8 cellular contexts compared by ENCODE assay signal in the genomic region with DNA sequence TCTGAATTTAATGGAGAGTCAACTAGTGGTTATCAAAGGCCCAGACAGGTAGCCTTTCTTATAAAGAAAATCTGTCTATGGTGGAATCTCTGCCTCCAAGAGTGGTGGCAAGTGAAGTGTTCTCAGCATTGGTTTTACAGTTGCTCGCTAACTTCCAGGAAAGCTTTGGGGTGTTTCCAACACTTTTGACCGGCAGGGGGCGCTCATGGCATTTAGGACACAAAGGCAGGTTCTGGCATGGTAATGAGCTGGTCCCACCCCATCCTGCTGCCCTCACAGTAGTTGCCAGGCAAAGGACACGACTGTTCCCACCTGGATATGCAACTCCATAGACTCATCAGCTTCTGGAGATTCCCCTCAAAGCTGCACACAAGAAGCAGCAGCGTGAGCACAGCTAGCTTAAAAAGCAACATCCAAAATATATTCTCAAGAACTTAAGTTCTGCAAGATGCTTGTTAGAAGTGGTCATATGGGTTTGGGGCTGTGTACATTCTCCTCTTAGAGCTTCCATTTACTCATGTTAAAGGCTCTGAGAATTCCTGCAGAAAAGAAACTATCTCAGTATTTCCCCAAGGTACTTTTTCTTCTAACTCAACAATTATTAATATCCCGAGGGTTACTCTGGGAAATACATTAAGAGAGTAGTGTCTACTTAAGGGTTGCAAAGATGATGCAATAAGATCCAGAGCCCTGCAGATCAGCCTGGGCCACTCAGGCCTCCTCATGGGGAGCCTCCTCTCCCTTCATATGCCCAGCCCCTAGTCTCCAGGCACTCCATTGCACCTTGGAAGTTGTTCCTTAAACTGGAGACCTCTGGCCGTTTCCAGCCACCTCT. TPM values are rescaled to one million over a fixed set of nuclear protein-coding genes. Genes with fewer than 3 reads are reported as not detected.
DNase-seq lines count a peak whose midpoint lies in the region; ATAC-seq, FAIRE-seq and TF ChIP-seq lines count a peak whose summit lies in the region.

No MANE protein-coding gene starts in this region.

- no peak overlapping the region for H3K4me2 ChIP-seq in HCT116 (ENCODE audit: low read length)

- no peak for TF ChIP-seq POLR2A in HCT116 (IDR thresholded peaks at IDR 0.05; ENCODE audit: borderline replicate concordance, extremely low read depth, insufficient read depth, insufficient read length)

- peak; percentile 95 for TF ChIP-seq CTCF in BE2C (IDR thresholded peaks at IDR 0.05; ENCODE audit: low read depth, low read length)
- TF ChIP-seq CTCF in HCT116 (IDR thresholded peaks at IDR 0.05 in 2 of 3, conservative IDR thresholded peaks at IDR 0.05 in 1 of 3; ENCODE audit: borderline replicate concordance in 1 of 3, insufficient read depth in 1 of 3, low read depth in 2 of 3, low read length in 2 of 3) = peak; percentile 78 to 92 (median 89)
- peak; percentile 86 for TF ChIP-seq CTCF in kidney (IDR thresholded peaks at IDR 0.05; ENCODE audit: borderline replicate concordance, extremely low read depth, insufficient read depth)

- H3K9me2 ChIP-seq in HCT116 (ENCODE audit: insufficient read depth) = no peaks in the 10 kb centered on the region

- H3K27ac ChIP-seq in HCT116 (ENCODE audit: low read depth, low read length) = no peak overlapping the region
- H3K27ac ChIP-seq in caudate nucleus (ENCODE audit: low read depth, low read length) = no peak overlapping the region
- no peak overlapping the region for H3K27ac ChIP-seq in kidney (ENCODE audit: low read depth in 2 of 2, low read length in 2 of 2)

- DNase-seq in BE2C (peak; percentile 93), HCT116 (ENCODE audit: low read depth, low spot score) (peak; percentile 69), NCI-H345 treated with DMSO at 0.1 percent for 48 hours (lab: John Stamatoyannopoulos, UW; ENCODE audit: unreplicated experiment) (peak; percentile 73), caudate nucleus (lab: John Stamatoyannopoulos, UW) (peak in 60 of 61 donors; percentile 13 to 95 (median 73)), kidney (peak; percentile 95)
- peak; percentile 81 to 97 (median 90) for DNase-seq in activated CD4-positive, CD25-positive, alpha-beta regulatory T cell (lab: John Stamatoyannopoulos, UW)
- peak; percentile 88 for DNase-seq in stimulated activated CD4-positive, alpha-beta T cell treated with anti-CD3 and anti-CD28 coated beads, Interleukin-1b, Interleukin-23, amount 100 ng/mL, for 48 hours

- BruUV-seq in HCT116 (replicated peaks; lab: Mats Ljungman, UMichigan) = no TSS peak

- no peaks in the 10 kb centered on the region for H3K79me2 ChIP-seq in HCT116 (ENCODE audit: insufficient read depth, low read length)

- H3K9me3 ChIP-seq in BE2C = no peaks in the 10 kb centered on the region
- H3K9me3 ChIP-seq in HCT116 (ENCODE audit: control insufficient read depth in 1 of 2, insufficient read depth in 1 of 2, low read depth in 1 of 2, low read length in 2 of 2) = no peaks in the 10 kb centered on the region
- H3K9me3 ChIP-seq in kidney (ENCODE audit: control insufficient read depth in 1 of 2, low read length in 2 of 2) = no peaks in the 10 kb centered on the region

- POLR2A ChIA-PET in HCT116 (lab: Charles Lee) = interaction anchor here (0.6 kb wide), 1 partner anchor 435 kb away, joined by 3 read pairs; no protein-coding TSS in a partner anchor

- peak; percentile 15 for FAIRE-seq in kidney (lab: Jason Lieb, UNC)

- RAD21 ChIA-PET in HCT116 (lab: Charles Lee; ENCODE audit: low non-redundant PET in 1 of 2, low total read pairs in 2 of 2, uncharacterized antibody in 2 of 2, unreplicated experiment in 2 of 2) = interaction anchor here (0.7 to 2.5 kb wide), 7 partner anchors 24 to 252 kb away, joined by 3 to 13 read pairs (median 4); partner anchors contain the start of gene RPS6KL1 (in 1 of the 2)

- H3K4me3 ChIP-seq in BE2C (ENCODE audit: low read depth, low read length) = no peak overlapping the region
- no peak overlapping the region for H3K4me3 ChIP-seq in HCT116 (replicated peaks in 1 of 2; ENCODE audit: low read depth in 1 of 2, low read length in 2 of 2)
- H3K4me3 ChIP-seq in kidney (ENCODE audit: low read length in 2 of 2) = no peak overlapping the region

- H3K36me3 ChIP-seq in BE2C (no peaks in the 10 kb centered on the region; the same call in 1 of the 2 replicates), HCT116 (ENCODE audit: control insufficient read depth in 1 of 2, insufficient read depth in 2 of 2, low read length in 2 of 2) (no peaks in the 10 kb centered on the region), kidney (ENCODE audit: control insufficient read depth in 1 of 2, insufficient read depth in 2 of 2, low read length in 2 of 2) (no peaks in the 10 kb centered on the region)

- peak; percentile 95 for ATAC-seq in HCT116
- no peak for ATAC-seq in GM21737 (IDR thresholded peaks at IDR 0.05; ENCODE audit: unreplicated experiment)

- H2AFZ ChIP-seq in HCT116 (ENCODE audit: low read depth, low read length, poor library complexity, severe bottlenecking) = no peak overlapping the region

- CTCF ChIA-PET in HCT116 (lab: Charles Lee) = interaction anchor here (0.6 to 6.9 kb wide), 37 partner anchors 8 to 443 kb away, joined by 3 to 94 read pairs (median 5); partner anchors contain the start of genes ACYP1, DLST, PROX2 and RPS6KL1

- no peaks in the 10 kb centered on the region for H4K20me1 ChIP-seq in HCT116 (ENCODE audit: insufficient read depth)

- H3K4me1 ChIP-seq in BE2C (no peaks in the 10 kb centered on the region), HCT116 (ENCODE audit: control insufficient read depth in 1 of 2, insufficient read depth in 2 of 2, low read length in 2 of 2) (peaks cover 0 to 4% of the 10 kb centered on the region in 2 experiments; a peak in 1 of 4 replicates), kidney (ENCODE audit: control insufficient read depth in 1 of 2, insufficient read depth in 1 of 2, low read depth in 1 of 2, low read length in 2 of 2) (no peaks in the 10 kb centered on the region)

- TF ChIP-seq RAD21 in HCT116 (IDR thresholded peaks at IDR 0.05; ENCODE audit: low read depth) = peak; percentile 90

- intact Hi-C loops in HCT116 (cut with micrococcal nuclease) (loop anchor here (1.0 to 2.0 kb wide), 3 partner anchors 44 to 446 kb away; no protein-coding TSS in a partner anchor), kidney (cut with DNase I) (loop anchor here (5.0 kb wide), 1 partner anchor 46 kb away; no protein-coding TSS in a partner anchor)

- H3K9ac ChIP-seq in HCT116 (ENCODE audit: low read length) = no peak overlapping the region
- no peak overlapping the region for H3K9ac ChIP-seq in kidney (ENCODE audit: low read length in 2 of 2)

- H3K27me3 ChIP-seq in BE2C = no peaks in the 10 kb centered on the region
- no peaks in the 10 kb centered on the region for H3K27me3 ChIP-seq in HCT116 (ENCODE audit: insufficient read depth, low read length)

TF ChIP-seq in HCT116, 20 proteins besides CTCF, POLR2A, EP300 and RAD21:
- TF ChIP-seq CEBPB (IDR thresholded peaks at IDR 0.05; ENCODE audit: low read depth) = no peak
- TF ChIP-seq, protein P1, sequence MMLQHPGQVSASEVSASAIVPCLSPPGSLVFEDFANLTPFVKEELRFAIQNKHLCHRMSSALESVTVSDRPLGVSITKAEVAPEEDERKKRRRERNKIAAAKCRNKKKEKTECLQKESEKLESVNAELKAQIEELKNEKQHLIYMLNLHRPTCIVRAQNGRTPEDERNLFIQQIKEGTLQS (IDR thresholded peaks at IDR 0.05) = no peak

RNA-seq across cellular contexts. Expression of gene PROX2, which starts 14.8 kb away (rescaled TPM):
- polyA plus RNA-seq in BE2C (2012; ENCODE audit: insufficient read depth, insufficient read length, low read depth) = 0.76 TPM
- total RNA-seq in HCT116 (2021; ENCODE audit: unreplicated experiment) (not detected), kidney (not detected)
- polyA plus RNA-seq in HCT116 (2012) = 0.07 and 0.09 TPM in 2 replicates
- not detected for polyA plus RNA-seq in kidney (ENCODE audit: insufficient read depth, low read depth, low replicate concordance)

RNA-seq across cellular contexts. Expression of gene DLST, which starts 20.6 kb away (rescaled TPM):
- 85.4 TPM for polyA plus RNA-seq in BE2C (2012; ENCODE audit: insufficient read depth, insufficient read length, low read depth)
- total RNA-seq in HCT116 (2021; ENCODE audit: unreplicated experiment) (101 TPM), kidney (98.6 TPM)
- polyA plus RNA-seq in HCT116 (2012) = 66.1 and 83.0 TPM in 2 replicates
- polyA plus RNA-seq in kidney (ENCODE audit: insufficient read depth, low read depth, low replicate concordance) = 112 TPM
